Comparison of ENCODE assay signal across 1 cellular context in genomic region chr1:182601416-182601786, GRCh38.
TF ChIP-seq lines count a peak whose summit lies in the region.

No MANE protein-coding gene starts in this region.

TF ChIP-seq in SK-N-SH, 30 proteins besides CTCF, POLR2A, EP300 and RAD21 (continued from another document):
- TF ChIP-seq REST (IDR thresholded peaks at IDR 0.05; ENCODE audit: low read depth, low read length) (no peak), NFIC (IDR thresholded peaks at IDR 0.05; ENCODE audit: borderline replicate concordance) (no peak), JUND (IDR thresholded peaks at IDR 0.05) (no peak), POLR2AphosphoS5 (IDR thresholded peaks at IDR 0.05; ENCODE audit: low read depth, low read length) (no peak)
